1 cellular context compared by ENCODE assay signal in genomic region chr11:131370090-131370751, GRCh38.
TF ChIP-seq lines count a peak whose summit lies in the region.

NTM (plus strand) TSS chr11:131370615.

TF ChIP-seq in WTC11, 78 proteins besides CTCF, POLR2A, EP300 and RAD21 (continued from another document):
- no peak for TF ChIP-seq ARID4B (CRISPR knock-in tag; IDR thresholded peaks at IDR 0.05; ENCODE audit: borderline replicate concordance)
- no peak for TF ChIP-seq PREB (CRISPR knock-in tag; IDR thresholded peaks at IDR 0.05; ENCODE audit: borderline replicate concordance)
- no peak for TF ChIP-seq CREB1 (CRISPR knock-in tag; IDR thresholded peaks at IDR 0.05)
- no peak for TF ChIP-seq GTF2I (CRISPR knock-in tag; conservative IDR thresholded peaks at IDR 0.05)
- TF ChIP-seq HMGA2 (CRISPR knock-in tag; IDR thresholded peaks at IDR 0.05), result no peak
- no peak for TF ChIP-seq SMAD3 (CRISPR knock-in tag; IDR thresholded peaks at IDR 0.05; ENCODE audit: borderline replicate concordance)
- no peak for TF ChIP-seq FOXP1 (CRISPR knock-in tag; IDR thresholded peaks at IDR 0.05; ENCODE audit: borderline replicate concordance)
- no peak for TF ChIP-seq MAX (CRISPR knock-in tag; IDR thresholded peaks at IDR 0.05)
TF ChIP-seq in WTC11: peak in this region for 0.
